Comparison of ENCODE assay signal across 8 cellular contexts in the genomic region with DNA sequence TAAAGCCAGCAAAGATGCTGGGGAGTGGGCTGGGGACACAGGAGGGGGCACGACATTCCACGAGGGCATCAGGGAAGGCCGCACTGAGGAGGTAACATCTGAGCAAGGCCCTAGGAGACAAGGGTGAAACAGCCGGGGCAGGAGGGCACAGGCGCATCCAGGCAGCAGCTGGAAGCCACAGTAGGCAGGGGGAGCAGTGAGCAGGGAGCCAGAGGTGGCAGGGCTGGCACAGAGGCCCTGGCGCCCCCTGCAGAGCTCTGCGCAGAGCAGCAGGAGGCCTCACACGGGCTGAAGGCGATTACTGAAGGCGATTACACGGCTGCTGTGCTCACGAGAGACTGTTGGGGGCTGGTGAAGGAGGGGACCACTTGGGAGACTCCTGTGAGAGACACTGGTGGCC. TPM values are rescaled to one million over a fixed set of nuclear protein-coding genes. Genes with fewer than 3 reads are reported as not detected.
A peak's percentile ranks its signal among the peaks of the same experiment; 100 is the strongest.
DNase-seq lines count a peak whose midpoint lies in the region; ATAC-seq and TF ChIP-seq lines count a peak whose summit lies in the region.

No MANE protein-coding gene starts in this region.

- H3K9me3 ChIP-seq in left lung: no peaks in the 10 kb centered on the region

- H3K4me3 ChIP-seq in left lung: no peak overlapping the region

- H3K27ac Mint-ChIP-seq in CD14-positive monocyte: no peak overlapping the region
- no peak overlapping the region for H3K27ac Mint-ChIP-seq in HFFc6

- H3K36me3 ChIP-seq in left lung: peaks cover 0 to 87% of the 10 kb centered on the region in 2 donors

- H3K4me3 Mint-ChIP-seq in CD14-positive monocyte (no peak overlapping the region), HFFc6 (no peak overlapping the region)

- intact Hi-C loops in CD14-positive monocyte (cut with micrococcal nuclease): no loop called here
- intact Hi-C loops in left lung (cut with DNase I): no loop called here

- peaks cover 82 to 96% of the 10 kb centered on the region in 2 donors for H3K36me3 Mint-ChIP-seq in CD14-positive monocyte
- H3K36me3 Mint-ChIP-seq in HFFc6 (ENCODE audit: low read depth): 0 out of 2 replicates have a peak, but pooled peaks cover 8% of the 10 kb centered on the region

- ATAC-seq in left lung: peak; percentile 40
- no peak for ATAC-seq in HG02623 (IDR thresholded peaks at IDR 0.05; ENCODE audit: unreplicated experiment)
- no peak for ATAC-seq in GM19452 (IDR thresholded peaks at IDR 0.05; ENCODE audit: unreplicated experiment)
- no peak for ATAC-seq in GM21619 (IDR thresholded peaks at IDR 0.05; ENCODE audit: unreplicated experiment)
- ATAC-seq in GM18505 (IDR thresholded peaks at IDR 0.05; ENCODE audit: unreplicated experiment): no peak

- peaks cover under 1 to 10% (median 2%) of the 10 kb centered on the region in 3 donors for H3K27me3 Mint-ChIP-seq in CD14-positive monocyte (ENCODE audit: low read depth in 3 of 3)
- no peaks in the 10 kb centered on the region for H3K27me3 Mint-ChIP-seq in HFFc6 (ENCODE audit: insufficient read depth)

- H3K4me1 Mint-ChIP-seq in CD14-positive monocyte: peaks cover 14% of the 10 kb centered on the region
- no peaks in the 10 kb centered on the region for H3K4me1 Mint-ChIP-seq in HFFc6 (ENCODE audit: low read depth)

- TF ChIP-seq POLR2A in GM18505 (IDR thresholded peaks at IDR 0.05; ENCODE audit: borderline replicate concordance, extremely low read depth, insufficient read depth, insufficient read length): no peak

- peaks cover 0 to 24% of the 10 kb centered on the region in 2 donors for H3K4me1 ChIP-seq in left lung

- H3K27ac ChIP-seq in VCaP (no peak overlapping the region), left lung (no peak overlapping the region)

- DNase-seq in CD14-positive monocyte (ENCODE audit: low spot score) (no peak), HFFc6 (no peak), left lung (peak in 1 of 2 donors; percentile 55)

- peaks cover 0 to 2% (median 0%) of the 10 kb centered on the region in 7 donors for H3K9me3 Mint-ChIP-seq in CD14-positive monocyte
- H3K9me3 Mint-ChIP-seq in HFFc6: no peaks in the 10 kb centered on the region

- peak; percentile 54 for TF ChIP-seq CTCF in CD14-positive monocyte (IDR thresholded peaks at IDR 0.05)
- peak; percentile 50 for TF ChIP-seq CTCF in HFFc6 (IDR thresholded peaks at IDR 0.05)
- peak; percentile 62 for TF ChIP-seq CTCF in VCaP (conservative IDR thresholded peaks at IDR 0.05)
- no peak for TF ChIP-seq CTCF in left lung (IDR thresholded peaks at IDR 0.05)

- no peaks in the 10 kb centered on the region for H3K27me3 ChIP-seq in left lung

RNA-seq across cellular contexts. Expression of gene LMAN2, which starts 15.4 kb away (rescaled TPM):
- polyA plus RNA-seq in CD14-positive monocyte: 100 to 1,000 TPM; 259 to 275 TPM
- 100 to 1,000 TPM; 153 to 169 (median 164) TPM for total RNA-seq in HFFc6 (2021; fragmentation: NEBNext Ultra II Directional; extraction: Animal tissue kit (Norgen Biotek cat#: 25700))
- total RNA-seq in left lung: 100 to 1,000 TPM; 133 to 155 TPM

RNA-seq across cellular contexts. Expression of gene RGS14, which starts 21.6 kb away (rescaled TPM):
- 10 to 100 TPM; 35.4 to 43.5 TPM for polyA plus RNA-seq in CD14-positive monocyte
- total RNA-seq in HFFc6 (2021; fragmentation: NEBNext Ultra II Directional; extraction: Animal tissue kit (Norgen Biotek cat#: 25700)): 1 to 10 TPM; 1.0 to 2.2 (median 1.2) TPM
- 10 to 100 TPM; 14.2 to 28.2 TPM for total RNA-seq in left lung

RNA-seq across cellular contexts. Expression of gene MXD3, which starts 24.4 kb away (rescaled TPM):
- 10 to 100 TPM; 21.5 to 25.5 TPM for polyA plus RNA-seq in CD14-positive monocyte
- total RNA-seq in HFFc6 (2021; fragmentation: NEBNext Ultra II Directional; extraction: Animal tissue kit (Norgen Biotek cat#: 25700)): 10 to 100 TPM in 5 of 6 experiments, 1 to 10 TPM in 1; 7.7 to 17.0 (median 15.3) TPM
- total RNA-seq in left lung: 10 to 100 TPM; 10.8 to 12.4 TPM

RNA-seq across cellular contexts. Expression of gene PRELID1, which starts 32.5 kb away (rescaled TPM):
- 100 to 1,000 TPM; 490 to 510 TPM for polyA plus RNA-seq in CD14-positive monocyte
- total RNA-seq in HFFc6 (2021; fragmentation: NEBNext Ultra II Directional; extraction: Animal tissue kit (Norgen Biotek cat#: 25700)): 100 to 1,000 TPM; 182 to 225 (median 217) TPM
- total RNA-seq in left lung: 100 to 1,000 TPM in 1 of 2 donors, 10 to 100 TPM in 1; 87.8 to 154 TPM

RNA-seq across cellular contexts. Expression of gene RAB24, which starts 32.6 kb away (rescaled TPM):
- polyA plus RNA-seq in CD14-positive monocyte: 10 to 100 TPM; 74.3 to 94.4 TPM
- 10 to 100 TPM; 23.3 to 31.4 (median 26.4) TPM for total RNA-seq in HFFc6 (2021; fragmentation: NEBNext Ultra II Directional; extraction: Animal tissue kit (Norgen Biotek cat#: 25700))
- 10 to 100 TPM; 30.3 to 36.2 TPM for total RNA-seq in left lung

Comparison
In these comparisons a context has a peak if more than half of its experiments do, and no peak if none do; other contexts are left out.
1. CTCF ChIP-seq: peak in CD14-positive monocyte (single experiment), HFFc6 (single experiment) and VCaP (single experiment); none in left lung (0 of 2).
2. RNA of gene RGS14, which starts 21.6 kb away (total RNA-seq): 14.2 to 28.2 TPM in left lung; 1.0 to 2.2 TPM in HFFc6; every median in the first group is over 4 times any median in the second.